ENCODE assay signal across 20 cellular contexts in genomic region chr22:50521710-50522109, GRCh38. TPM values are rescaled to one million over a fixed set of nuclear protein-coding genes. Genes with fewer than 3 reads are reported as not detected.
A peak's percentile ranks its signal among the peaks of the same experiment; 100 is the strongest.
DNase-seq lines count a peak whose midpoint lies in the region; ATAC-seq and TF ChIP-seq lines count a peak whose summit lies in the region.
"Had no signal": no experiment of that assay in that cellular context is flagged by ENCODE, and none has a peak within 500 bp of the region (broad histone marks: within the 10 kb centered on the region; RNA-seq: fewer than 3 reads in every experiment).

No MANE protein-coding gene starts in this region.

- H4K91ac ChIP-seq in IMR-90 (ENCODE audit: insufficient read depth, low read depth, low read length): no peak overlapping the region

- no peak overlapping the region for H2AFZ ChIP-seq in IMR-90 (replicated peaks; ENCODE audit: low read length, poor library complexity)
- H2AFZ ChIP-seq: GM23338 had no signal

- no peak overlapping the region for H3K27ac ChIP-seq in IMR-90 (ENCODE audit: insufficient read depth, low read length)
- H3K27ac ChIP-seq: BLaER1, HL-60 had no signal

- H3K18ac ChIP-seq in IMR-90 (ENCODE audit: low read depth, low read length): no peak overlapping the region

- TF ChIP-seq POLR2A in IMR-90 (IDR thresholded peaks at IDR 0.05; ENCODE audit: low read depth, low read length): no peak

- peaks cover 19% of the 10 kb centered on the region for H4K20me1 ChIP-seq in IMR-90 (ENCODE audit: insufficient read depth, low read length)

- H3K14ac ChIP-seq in IMR-90 (replicated peaks; ENCODE audit: low read depth, low read length): no peak overlapping the region

- H2AK5ac ChIP-seq in IMR-90 (ENCODE audit: low read depth, low read length): no peak overlapping the region

- no peak overlapping the region for H2BK120ac ChIP-seq in IMR-90 (ENCODE audit: low read depth, low read length)

- DNase-seq in left ventricle myocardium superior (peak; percentile 23), left cardiac atrium (no peak), IMR-90 (no peak), chondrocyte (ENCODE audit: low spot score) (peak; percentile 79), NCI-H748 treated with DMSO at 0.1 percent for 48 hours (lab: John Stamatoyannopoulos, UW) (no peak), pons (ENCODE audit: low spot score) (no peak)
- no peak for DNase-seq in activated CD4-positive, alpha-beta T cell treated with anti-CD3 and anti-CD28 coated beads, Interleukin-2, amount 10 ng/mL, durations not matched to agents 24 days and 14 days
- DNase-seq: 8988T; CD4-positive, alpha-beta memory T cell; DMS79 treated with DMSO at 0.1 percent for 48 hours; EL; HCEC 1CT; HFFc6 had no signal

- no peaks in the 10 kb centered on the region for H3K9me3 Mint-ChIP-seq in chondrocyte (ENCODE audit: low read depth)
- H3K9me3 Mint-ChIP-seq in activated CD4-positive, alpha-beta T cell treated with anti-CD3 and anti-CD28 coated beads, Interleukin-2, amount 10 ng/mL, durations not matched to agents 24 days and 14 days: no peaks in the 10 kb centered on the region
- H3K9me3 Mint-ChIP-seq: CD4-positive, alpha-beta memory T cell; HFFc6 had no signal

- no peak overlapping the region for H4K8ac ChIP-seq in IMR-90 (ENCODE audit: low read depth in 2 of 2, low read length in 2 of 2)

- H2AK9ac ChIP-seq in IMR-90 (replicated peaks; ENCODE audit: low read depth, low read length, poor library complexity): peak overlapping the region; percentile 55

- in situ Hi-C loops in IMR-90 (cut with MboI; ENCODE audit: low sequenced_read_pairs): no loop called here

- peaks cover 8 to 42% of the 10 kb centered on the region in 2 experiments for H3K79me1 ChIP-seq in IMR-90 (ENCODE audit: low read depth in 1 of 2, low read length in 2 of 2)

- no peak for ATAC-seq in left ventricle myocardium superior
- ATAC-seq in left cardiac atrium: no peak
- no peak for ATAC-seq in IMR-90 (ENCODE audit: low read depth)
- ATAC-seq: GM12878, GM23338 had no signal

- peaks cover 4% of the 10 kb centered on the region for H3K9me1 ChIP-seq in IMR-90 (ENCODE audit: insufficient read depth, low read length)

- H2BK15ac ChIP-seq in IMR-90 (ENCODE audit: low read depth, low read length): no peak overlapping the region

- no peak overlapping the region for H3K23ac ChIP-seq in IMR-90 (ENCODE audit: low read depth, low read length)

- no peaks in the 10 kb centered on the region for H3K27me3 Mint-ChIP-seq in chondrocyte (ENCODE audit: low read depth)
- H3K27me3 Mint-ChIP-seq in activated CD4-positive, alpha-beta T cell treated with anti-CD3 and anti-CD28 coated beads, Interleukin-2, amount 10 ng/mL, durations not matched to agents 24 days and 14 days: no peaks in the 10 kb centered on the region
- H3K27me3 Mint-ChIP-seq: CD4-positive, alpha-beta memory T cell had no signal

- H2BK20ac ChIP-seq in IMR-90 (ENCODE audit: low read depth, low read length): no peak overlapping the region

- no peak overlapping the region for H2BK5ac ChIP-seq in IMR-90 (ENCODE audit: low read depth, low read length, poor library complexity, severe bottlenecking)

- H3K36me3 Mint-ChIP-seq in chondrocyte (ENCODE audit: low read depth): peaks cover 9% of the 10 kb centered on the region
- peaks cover 33% of the 10 kb centered on the region for H3K36me3 Mint-ChIP-seq in activated CD4-positive, alpha-beta T cell treated with anti-CD3 and anti-CD28 coated beads, Interleukin-2, amount 10 ng/mL, durations not matched to agents 24 days and 14 days (ENCODE audit: low read depth)

- H3K9ac ChIP-seq in IMR-90 (ENCODE audit: low read depth, low read length): no peak overlapping the region
- H3K9ac ChIP-seq: BLaER1 had no signal

- H3K4me2 ChIP-seq in IMR-90 (ENCODE audit: low read depth, low read length): no peak overlapping the region
- H3K4me2 ChIP-seq: BLaER1, GM23338 had no signal

- H3K4ac ChIP-seq in IMR-90 (ENCODE audit: low read depth, low read length): no peak overlapping the region

- BruUV-seq in IMR-90 (replicated peaks; lab: Mats Ljungman, UMichigan): no TSS peak

- H3K4me3 Mint-ChIP-seq in chondrocyte (ENCODE audit: unreplicated experiment): no peak overlapping the region
- H3K4me3 Mint-ChIP-seq in activated CD4-positive, alpha-beta T cell treated with anti-CD3 and anti-CD28 coated beads, Interleukin-2, amount 10 ng/mL, durations not matched to agents 24 days and 14 days: no peak overlapping the region
- H3K4me3 Mint-ChIP-seq: CD14-positive monocyte; CD4-positive, alpha-beta memory T cell; GM23338; HFFc6 had no signal

- POLR2A ChIA-PET in IMR-90 (lab: Charles Lee; ENCODE audit: unreplicated experiment): no interaction called here

- H3K36me3 ChIP-seq in IMR-90 (ENCODE audit: control insufficient read depth, insufficient read depth, low read length): peaks cover 44% of the 10 kb centered on the region

- no peak overlapping the region for H3K27ac Mint-ChIP-seq in chondrocyte (ENCODE audit: unreplicated experiment)
- no peak overlapping the region for H3K27ac Mint-ChIP-seq in activated CD4-positive, alpha-beta T cell treated with anti-CD3 and anti-CD28 coated beads, Interleukin-2, amount 10 ng/mL, durations not matched to agents 24 days and 14 days
- H3K27ac Mint-ChIP-seq: GM23338, HFFc6 had no signal

- peaks cover 22% of the 10 kb centered on the region for H3K4me1 Mint-ChIP-seq in chondrocyte (ENCODE audit: low read depth)
- H3K4me1 Mint-ChIP-seq in activated CD4-positive, alpha-beta T cell treated with anti-CD3 and anti-CD28 coated beads, Interleukin-2, amount 10 ng/mL, durations not matched to agents 24 days and 14 days: peaks cover 10% of the 10 kb centered on the region

- H3K4me1 ChIP-seq in IMR-90 (ENCODE audit: control insufficient read depth, insufficient read depth, low read length): peaks cover 8% of the 10 kb centered on the region

- CTCF ChIA-PET in IMR-90 (lab: Yijun Ruan, JAX): interaction anchor here (0.5 kb wide), 1 partner anchor 63 kb away, joined by 4 read pairs; no protein-coding TSS in a partner anchor

- no peak for TF ChIP-seq RAD21 in IMR-90 (IDR thresholded peaks at IDR 0.05; ENCODE audit: low read length)

- H3K9me3 ChIP-seq in IMR-90 (ENCODE audit: control insufficient read depth, insufficient read depth, low read length): no peaks in the 10 kb centered on the region
- H3K9me3 ChIP-seq: BLaER1 had no signal

- TF ChIP-seq CTCF in IMR-90 (conservative IDR thresholded peaks at IDR 0.05; ENCODE audit: low read depth, low read length): no peak
- no peak for TF ChIP-seq CTCF in chondrocyte (IDR thresholded peaks at IDR 0.05)

- WGBS in IMR-90 (ENCODE audit: extremely low coverage in 2 of 2, insufficient read length in 1 of 2), 2 experiments: 98% methylated on average over 5 of the region's 10 CpGs; no CpG with 5 or more reads in 1 of the 2 experiments

- no peak overlapping the region for H3K56ac ChIP-seq in IMR-90 (ENCODE audit: extremely low read depth, insufficient read depth, low read length)

- H4K5ac ChIP-seq in IMR-90 (ENCODE audit: low read depth, low read length): no peak overlapping the region

- H3K27me3 ChIP-seq in IMR-90 (ENCODE audit: control insufficient read depth, insufficient read depth, low read length): no peaks in the 10 kb centered on the region
- H3K27me3 ChIP-seq: BLaER1 had no signal

- dilution Hi-C loops in IMR-90 (cut with HindIII; ENCODE audit: low sequenced_read_pairs, unreplicated experiment): no loop called here

- intact Hi-C loops in left ventricle myocardium superior (cut with micrococcal nuclease): no loop called here
- intact Hi-C loops in left cardiac atrium (cut with DNase I): no loop called here
- intact Hi-C loops in IMR-90 (cut with micrococcal nuclease): no loop called here
- intact Hi-C loops in activated CD4-positive, alpha-beta T cell treated with anti-CD3 and anti-CD28 coated beads, Interleukin-2, amount 10 ng/mL, durations not matched to agents 24 days and 14 days (cut with micrococcal nuclease): no loop called here

- H3K4me3 ChIP-seq in IMR-90 (ENCODE audit: insufficient read depth, low read depth, low read length): no peak overlapping the region
- H3K4me3 ChIP-seq: BLaER1, GM12878, GM23338 had no signal

RNA-seq across cellular contexts. Expression of gene SCO2, which starts 3.7 kb away (rescaled TPM):
- total RNA-seq in left ventricle myocardium superior (1.3 TPM), left cardiac atrium (1 to 10 TPM in 1 of 2 donors, not detected in 1; 1.3 TPM), IMR-90 (2012; rRNA removed) (1.3 and 1.7 TPM in 2 replicates), chondrocyte (4.4 to 5.4 TPM in 2 of 3 replicates, not detected in the other)
- 1.8 and 1.9 TPM in 2 replicates for polyA plus RNA-seq in IMR-90 (2012; rRNA removed)
- 2.9 TPM in 2 replicates for polyA plus RNA-seq in IMR-90 (2012; cell fraction: cytosol; rRNA removed)
- 2.1 and 3.9 TPM in 2 replicates for polyA plus RNA-seq in IMR-90 (2012; cell fraction: nucleus; rRNA removed; ENCODE audit: low replicate concordance)
- total RNA-seq in activated CD4-positive, alpha-beta T cell treated with anti-CD3 and anti-CD28 coated beads, Interleukin-2, amount 10 ng/mL, durations not matched to agents 24 days and 14 days: 5.3 and 11.2 TPM in 2 replicates
- total RNA-seq: CD4-positive, alpha-beta memory T cell had no signal

RNA-seq across cellular contexts. Expression of gene TYMP, which starts 8.1 kb away (rescaled TPM):
- total RNA-seq in left ventricle myocardium superior (12.7 TPM), left cardiac atrium (10 to 100 TPM; 27.9 to 67.1 TPM), IMR-90 (2012; rRNA removed) (0.18 and 0.28 TPM in 2 replicates), chondrocyte (12.5 to 39.5 TPM (median 39.3 TPM) in 3 replicates)
- polyA plus RNA-seq in IMR-90 (2012; rRNA removed): 0.74 and 1.5 TPM in 2 replicates
- 3.5 and 3.6 TPM in 2 replicates for polyA plus RNA-seq in IMR-90 (2012; cell fraction: cytosol; rRNA removed)
- polyA plus RNA-seq in IMR-90 (2012; cell fraction: nucleus; rRNA removed; ENCODE audit: low replicate concordance): 3.0 and 7.2 TPM in 2 replicates
- 62.1 and 63.0 TPM in 2 replicates for total RNA-seq in activated CD4-positive, alpha-beta T cell treated with anti-CD3 and anti-CD28 coated beads, Interleukin-2, amount 10 ng/mL, durations not matched to agents 24 days and 14 days

RNA-seq across cellular contexts. Expression of gene NCAPH2, which starts 13.7 kb away (rescaled TPM):
- total RNA-seq in left ventricle myocardium superior (30.6 TPM), left cardiac atrium (10 to 100 TPM; 29.8 to 32.7 TPM), IMR-90 (2012; rRNA removed) (36.4 and 38.5 TPM in 2 replicates), chondrocyte (37.4 to 51.2 TPM (median 38.9 TPM) in 3 replicates)
- 30.2 and 30.8 TPM in 2 replicates for polyA plus RNA-seq in IMR-90 (2012; rRNA removed)
- polyA plus RNA-seq in IMR-90 (2012; cell fraction: cytosol; rRNA removed): 21.4 and 24.2 TPM in 2 replicates
- 41.1 and 97.4 TPM in 2 replicates for polyA plus RNA-seq in IMR-90 (2012; cell fraction: nucleus; rRNA removed; ENCODE audit: low replicate concordance)
- 131 and 133 TPM in 2 replicates for total RNA-seq in activated CD4-positive, alpha-beta T cell treated with anti-CD3 and anti-CD28 coated beads, Interleukin-2, amount 10 ng/mL, durations not matched to agents 24 days and 14 days

RNA-seq across cellular contexts. Expression of gene LMF2, which starts 14.2 kb away (rescaled TPM):
- 27.6 TPM for total RNA-seq in left ventricle myocardium superior
- 10 to 100 TPM; 35.4 to 37.6 TPM for total RNA-seq in left cardiac atrium
- total RNA-seq in IMR-90 (2012; rRNA removed): 15.6 and 16.8 TPM in 2 replicates
- 82.6 and 103 TPM in 2 replicates for polyA plus RNA-seq in IMR-90 (2012; rRNA removed)
- polyA plus RNA-seq in IMR-90 (2012; cell fraction: cytosol; rRNA removed): 39.0 and 77.4 TPM in 2 replicates
- polyA plus RNA-seq in IMR-90 (2012; cell fraction: nucleus; rRNA removed; ENCODE audit: low replicate concordance): 417 and 1,505 TPM in 2 replicates
- 111 to 124 TPM (median 120 TPM) in 3 replicates for total RNA-seq in chondrocyte
- total RNA-seq in activated CD4-positive, alpha-beta T cell treated with anti-CD3 and anti-CD28 coated beads, Interleukin-2, amount 10 ng/mL, durations not matched to agents 24 days and 14 days: 78.4 and 79.2 TPM in 2 replicates

RNA-seq across cellular contexts. Expression of gene KLHDC7B, which starts 24.0 kb away (rescaled TPM):
- total RNA-seq in left ventricle myocardium superior: not detected
- under 1 TPM in 1 of 2 donors, not detected in 1; 0.15 TPM for total RNA-seq in left cardiac atrium
- not detected in 2 replicates for total RNA-seq in IMR-90 (2012; rRNA removed)
- polyA plus RNA-seq in IMR-90 (2012; rRNA removed): 0.03 and 0.05 TPM in 2 replicates
- polyA plus RNA-seq in IMR-90 (2012; cell fraction: cytosol; rRNA removed): 0.05 TPM in 1 of 2 replicates, not detected in the other
- polyA plus RNA-seq in IMR-90 (2012; cell fraction: nucleus; rRNA removed; ENCODE audit: low replicate concordance): 0.07 and 0.18 TPM in 2 replicates
- 0.34 to 7.2 TPM (median 6.3 TPM) in 3 replicates for total RNA-seq in chondrocyte
- 5.3 and 6.8 TPM in 2 replicates for total RNA-seq in activated CD4-positive, alpha-beta T cell treated with anti-CD3 and anti-CD28 coated beads, Interleukin-2, amount 10 ng/mL, durations not matched to agents 24 days and 14 days
- total RNA-seq: G401, GM23338, HT1080 had no signal
- polyA plus RNA-seq: GM23338 had no signal

Comparison
In these comparisons a context has a peak if more than half of its experiments do, and no peak if none do; other contexts are left out.
1. DNase-seq: peak in left ventricle myocardium superior (single experiment) and chondrocyte (single experiment); none in left cardiac atrium (single experiment), IMR-90 (single experiment), NCI-H748 treated with DMSO at 0.1 percent for 48 hours (single experiment), activated CD4-positive, alpha-beta T cell treated with anti-CD3 and anti-CD28 coated beads, Interleukin-2, amount 10 ng/mL, durations not matched to agents 24 days and 14 days (single experiment) and pons (single experiment).
2. RNA of gene TYMP, which starts 8.1 kb away (total RNA-seq): 27.9 to 67.1 TPM in left cardiac atrium, 62.1 to 63.0 TPM in activated CD4-positive, alpha-beta T cell treated with anti-CD3 and anti-CD28 coated beads, Interleukin-2, amount 10 ng/mL, durations not matched to agents 24 days and 14 days, 12.5 to 39.5 TPM in chondrocyte and 12.7 TPM in left ventricle myocardium superior (single experiment); 0.18 to 0.28 TPM in IMR-90; every median in the first group is over 10 times any median in the second.